ENCODE assay signal across 1 cellular context in genomic region chr15:85794598-85795319, GRCh38.
TF ChIP-seq lines count a peak whose summit lies in the region.

TSS of gene KLHL25 (minus strand) at chr15:85794925. CDS start at chr15:85769810, 25,115 bp downstream.

TF ChIP-seq in HEK293, 187 proteins besides CTCF, POLR2A, EP300 and RAD21 (continued from another document and continues in another):
- TF ChIP-seq ZNF639 (tag by site-specific recombination; IDR thresholded peaks at IDR 0.05): no peak
- peak; percentile 82 for TF ChIP-seq ZIC2 (tag by site-specific recombination; IDR thresholded peaks at IDR 0.05)
- no peak for TF ChIP-seq ZFP37 (tag by site-specific recombination; IDR thresholded peaks at IDR 0.05)
- no peak for TF ChIP-seq ZNF202 (tag by site-specific recombination; IDR thresholded peaks at IDR 0.05; ENCODE audit: borderline replicate concordance)
- TF ChIP-seq ZBTB8A (tag by site-specific recombination; IDR thresholded peaks at IDR 0.05): no peak
- TF ChIP-seq ZNF521 (tag by site-specific recombination; IDR thresholded peaks at IDR 0.05): no peak
- TF ChIP-seq ZNF518A (tag by site-specific recombination; conservative IDR thresholded peaks at IDR 0.05; ENCODE audit: low read depth): no peak
- TF ChIP-seq ZBTB26 (tag by site-specific recombination; optimal IDR thresholded peaks at IDR 0.05): peak; percentile 68
- TF ChIP-seq ZNF677 (tag by site-specific recombination; IDR thresholded peaks at IDR 0.05): no peak
- no peak for TF ChIP-seq PRDM10 (tag by site-specific recombination; IDR thresholded peaks at IDR 0.05)
- no peak for TF ChIP-seq ZNF174 (tag by site-specific recombination; IDR thresholded peaks at IDR 0.05)
- TF ChIP-seq SETDB1 (IDR thresholded peaks at IDR 0.05; ENCODE audit: insufficient read length, low read length): no peak
- no peak for TF ChIP-seq ZNF629 (tag by site-specific recombination; IDR thresholded peaks at IDR 0.05)
- no peak for TF ChIP-seq ZBTB48 (tag by site-specific recombination; IDR thresholded peaks at IDR 0.05)
- TF ChIP-seq ZNF311 (tag by site-specific recombination; IDR thresholded peaks at IDR 0.05; ENCODE audit: borderline replicate concordance): no peak
- 0 out of 2 replicates have a peak, but pooled peaks have one; percentile 25 for TF ChIP-seq PATZ1 (tag by site-specific recombination; IDR thresholded peaks at IDR 0.05)
- peak; percentile 48; the same call in 1 of the 2 replicates for TF ChIP-seq KLF8 (tag by site-specific recombination; IDR thresholded peaks at IDR 0.05)
- no peak for TF ChIP-seq AEBP2 (tag by site-specific recombination; IDR thresholded peaks at IDR 0.05; ENCODE audit: borderline replicate concordance)
- no peak for TF ChIP-seq ZNF514 (tag by site-specific recombination; IDR thresholded peaks at IDR 0.05)
- no peak for TF ChIP-seq ZSCAN23 (tag by site-specific recombination; IDR thresholded peaks at IDR 0.05)
- TF ChIP-seq KLF9 (tag by site-specific recombination; IDR thresholded peaks at IDR 0.05; ENCODE audit: low read depth): peak; percentile 20; the same call in 1 of the 2 replicates
- no peak for TF ChIP-seq ZNF670 (tag by site-specific recombination; IDR thresholded peaks at IDR 0.05; ENCODE audit: low read depth)
- no peak for TF ChIP-seq ZNF114 (tag by site-specific recombination; IDR thresholded peaks at IDR 0.05)
- TF ChIP-seq ZNF362 (tag by site-specific recombination; IDR thresholded peaks at IDR 0.05): no peak
- TF ChIP-seq SP2 (tag by site-specific recombination; IDR thresholded peaks at IDR 0.05): peak; percentile 89
- no peak for TF ChIP-seq ZNF530 (tag by site-specific recombination; IDR thresholded peaks at IDR 0.05; ENCODE audit: low read depth)
- no peak for TF ChIP-seq WT1 (tag by site-specific recombination; IDR thresholded peaks at IDR 0.05)
- no peak for TF ChIP-seq ZNF354C (tag by site-specific recombination; IDR thresholded peaks at IDR 0.05; ENCODE audit: borderline replicate concordance, low read depth)
- TF ChIP-seq BCL11A (tag by site-specific recombination; IDR thresholded peaks at IDR 0.05; ENCODE audit: low read depth): no peak
- TF ChIP-seq SP3 (tag by site-specific recombination; IDR thresholded peaks at IDR 0.05): peak; percentile 79
- TF ChIP-seq ZNF211 (tag by site-specific recombination; IDR thresholded peaks at IDR 0.05; ENCODE audit: low read depth): no peak
- TF ChIP-seq TRIM28 (IDR thresholded peaks at IDR 0.05; ENCODE audit: borderline replicate concordance, low read length): no peak
- TF ChIP-seq ZBTB44 (tag by site-specific recombination; IDR thresholded peaks at IDR 0.05): no peak
- peak; percentile 97; the same call in 1 of the 2 replicates for TF ChIP-seq PBX3 (CRISPR knock-in tag; IDR thresholded peaks at IDR 0.05)
- no peak for TF ChIP-seq RBAK (tag by site-specific recombination; IDR thresholded peaks at IDR 0.05)
- TF ChIP-seq ZNF558 (tag by site-specific recombination; IDR thresholded peaks at IDR 0.05): no peak
- no peak for TF ChIP-seq IKZF3 (tag by site-specific recombination; IDR thresholded peaks at IDR 0.05)
- TF ChIP-seq ZNF366 (tag by site-specific recombination; conservative IDR thresholded peaks at IDR 0.05): no peak
- no peak for TF ChIP-seq ZNF157 (tag by site-specific recombination; IDR thresholded peaks at IDR 0.05)
- no peak for TF ChIP-seq ZNF16 (tag by site-specific recombination; IDR thresholded peaks at IDR 0.05; ENCODE audit: low read depth)
- no peak for TF ChIP-seq ZNF146 (tag by site-specific recombination; IDR thresholded peaks at IDR 0.05)
- TF ChIP-seq GLI4 (tag by site-specific recombination; IDR thresholded peaks at IDR 0.05): no peak
